Comparison of ENCODE assay signal across 9 cellular contexts in the genomic region with DNA sequence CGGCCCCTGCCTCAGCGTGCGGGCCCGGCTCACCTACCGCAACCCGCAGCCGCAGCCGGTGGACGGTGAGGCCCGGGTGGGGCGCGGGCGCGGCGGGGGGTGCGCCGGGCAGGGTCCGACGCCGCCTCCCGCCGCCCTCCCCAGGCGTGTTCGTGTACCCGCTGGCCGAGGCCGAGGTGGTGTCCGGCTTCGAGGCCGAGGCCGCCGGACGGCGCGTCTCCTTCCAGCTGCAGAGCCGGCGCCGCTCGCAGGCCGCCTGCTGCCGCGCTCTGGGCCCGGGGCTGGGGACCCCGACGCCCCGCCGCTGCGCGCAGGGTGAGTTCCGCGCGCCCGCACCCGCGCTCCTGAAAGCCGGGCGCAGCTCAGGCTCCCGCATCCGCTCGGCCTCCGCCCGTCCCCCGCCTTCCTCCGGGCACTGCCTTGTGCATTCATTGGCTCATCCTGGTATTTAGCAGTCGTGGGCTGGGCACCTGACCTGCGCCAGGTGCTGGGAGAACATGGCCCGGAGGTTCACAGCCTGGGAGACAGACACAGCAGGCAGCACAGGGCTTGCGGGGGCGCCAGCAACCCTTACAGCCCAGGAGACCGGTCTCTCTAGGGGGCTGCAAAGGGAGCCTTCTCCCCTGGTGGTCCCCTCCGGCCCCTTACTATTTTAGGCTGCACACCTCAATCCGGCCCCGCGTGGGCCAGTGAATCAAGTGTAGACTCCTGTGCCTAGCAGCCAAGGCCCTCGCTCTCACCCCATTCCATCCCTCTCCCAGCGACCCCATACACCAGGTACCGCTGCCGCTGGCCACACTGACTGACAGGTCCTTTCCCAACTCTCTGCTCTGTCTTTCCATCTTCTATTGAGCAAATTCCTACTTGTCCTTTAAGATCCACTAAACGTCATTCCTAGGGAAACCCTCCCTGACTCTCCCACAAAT. TPM values are rescaled to one million over a fixed set of nuclear protein-coding genes. Genes with fewer than 3 reads are reported as not detected.
DNase-seq lines count a peak whose midpoint lies in the region; ATAC-seq, FAIRE-seq and TF ChIP-seq lines count a peak whose summit lies in the region.
"Had no signal": no experiment of that assay in that cellular context is flagged by ENCODE, and none has a peak within 500 bp of the region (broad histone marks: within the 10 kb centered on the region; RNA-seq: fewer than 3 reads in every experiment).

No MANE protein-coding gene starts in this region.

- H3K9me3 Mint-ChIP-seq in neural progenitor cell = peaks cover 2% of the 10 kb centered on the region

- no peak for TF ChIP-seq POLR2A in uterus (IDR thresholded peaks at IDR 0.05)

- intact Hi-C loops in uterus (cut with DNase I; ENCODE audit: low total_unique reads) = no loop called here

- H3K36me3 ChIP-seq in bronchial epithelial cell (ENCODE audit: control insufficient read depth, insufficient read depth, low read length) = no peaks in the 10 kb centered on the region
- H3K36me3 ChIP-seq in neural progenitor cell = no peaks in the 10 kb centered on the region
- no peaks in the 10 kb centered on the region for H3K36me3 ChIP-seq in uterus

- no peaks in the 10 kb centered on the region for H3K36me3 Mint-ChIP-seq in neural progenitor cell

- peak overlapping the region; percentile 83 for H3K4me3 Mint-ChIP-seq in neural progenitor cell

- H3K4me1 ChIP-seq in neural progenitor cell (peaks cover 4% of the 10 kb centered on the region), uterus (peaks cover 0 to 18% of the 10 kb centered on the region in 2 donors)

- H3K4me1 Mint-ChIP-seq in neural progenitor cell = peaks cover 4% of the 10 kb centered on the region

- peaks cover 18% of the 10 kb centered on the region for H3F3A ChIP-seq in neural progenitor cell (ENCODE audit: low read depth)

- peak; percentile 82 for DNase-seq in COLO668 (lab: John Stamatoyannopoulos, UW; ENCODE audit: unreplicated experiment)
- DNase-seq in NCI-H1105 (lab: John Stamatoyannopoulos, UW) = peak; percentile 75
- peak; percentile 32 for DNase-seq in bronchial epithelial cell (ENCODE audit: low read depth)
- peak; percentile 52 for DNase-seq in neural progenitor cell (ENCODE audit: low spot score)
- no peak for DNase-seq in uterus
- no peak for DNase-seq in EL

- no peak for TF ChIP-seq CTCF in bronchial epithelial cell (IDR thresholded peaks at IDR 0.05; ENCODE audit: insufficient read depth, low read length, severe bottlenecking)
- TF ChIP-seq CTCF in neural progenitor cell (IDR thresholded peaks at IDR 0.05) = no peak
- TF ChIP-seq CTCF in uterus (IDR thresholded peaks at IDR 0.05) = no peak

- peak overlapping the region; percentile 90 for H3K4me2 ChIP-seq in neural progenitor cell

- H2AFZ ChIP-seq in neural progenitor cell (replicated peaks) = no peak overlapping the region

- peaks cover 42% of the 10 kb centered on the region for H4K20me1 ChIP-seq in neural progenitor cell (ENCODE audit: low read depth)

- ATAC-seq in GM21447 (IDR thresholded peaks at IDR 0.05; ENCODE audit: unreplicated experiment) (no peak), HG03039 (IDR thresholded peaks at IDR 0.05; ENCODE audit: unreplicated experiment) (no peak)

- no peaks in the 10 kb centered on the region for H3K79me2 ChIP-seq in neural progenitor cell (ENCODE audit: low read depth)

- H3K9ac ChIP-seq in neural progenitor cell = no peak overlapping the region

- no peaks in the 10 kb centered on the region for H3K9me3 ChIP-seq in neural progenitor cell (ENCODE audit: low read depth)
- no peaks in the 10 kb centered on the region for H3K9me3 ChIP-seq in uterus

- no peak overlapping the region for H3K27ac Mint-ChIP-seq in neural progenitor cell

- no peak for FAIRE-seq in bronchial epithelial cell (lab: Jason Lieb, UNC)

- peaks cover 51% of the 10 kb centered on the region for H3K27me3 Mint-ChIP-seq in neural progenitor cell (ENCODE audit: insufficient read depth, low read depth)

- H3K27me3 ChIP-seq in bronchial epithelial cell (ENCODE audit: control insufficient read depth, insufficient read depth, low read length) = peaks cover 36% of the 10 kb centered on the region
- peaks cover 88% of the 10 kb centered on the region for H3K27me3 ChIP-seq in neural progenitor cell
- H3K27me3 ChIP-seq in uterus = peaks cover 8 to 19% of the 10 kb centered on the region in 2 donors

- H3K4me3 ChIP-seq in bronchial epithelial cell (ENCODE audit: low read depth, low read length) (no peak overlapping the region), neural progenitor cell (peak overlapping the region; percentile 55), uterus (peak overlapping the region in 1 of 2 donors; percentile 44)

- H3K27ac ChIP-seq in neural progenitor cell (no peak overlapping the region), uterus (no peak overlapping the region)

RNA-seq across cellular contexts. Expression of gene VWA5B2, which starts 1.5 kb away (rescaled TPM):
- total RNA-seq in bronchial epithelial cell = not detected in 2 replicates
- total RNA-seq in neural progenitor cell (ENCODE audit: low replicate concordance) = not detected in 2 replicates
- under 1 TPM in 1 of 4 donors, not detected in 3; 0.35 TPM for total RNA-seq in uterus
- total RNA-seq: RPMI7951 had no signal

RNA-seq across cellular contexts. Expression of gene ALG3, which starts 17.9 kb away (rescaled TPM):
- total RNA-seq in bronchial epithelial cell (21.6 and 36.9 TPM in 2 replicates), neural progenitor cell (ENCODE audit: low replicate concordance) (23.7 and 39.1 TPM in 2 replicates), uterus (10 to 100 TPM; 16.5 to 77.1 (median 53.1) TPM)

RNA-seq across cellular contexts. Expression of gene EEF1AKMT4, which starts 18.6 kb away (rescaled TPM):
- total RNA-seq in bronchial epithelial cell = 10.1 and 14.0 TPM in 2 replicates
- total RNA-seq in neural progenitor cell (ENCODE audit: low replicate concordance) = 3.7 and 6.0 TPM in 2 replicates
- total RNA-seq in uterus = 1 to 10 TPM in 3 of 4 donors, under 1 TPM in 1; 0.51 to 4.7 (median 2.2) TPM

RNA-seq across cellular contexts. Expression of gene CAMK2N2, which starts 30.5 kb away (rescaled TPM):
- not detected in 2 replicates for total RNA-seq in bronchial epithelial cell
- total RNA-seq in neural progenitor cell (ENCODE audit: low replicate concordance) = 0.71 TPM in 1 of 2 replicates, not detected in the other
- not detected for total RNA-seq in uterus

RNA-seq across cellular contexts. Expression of gene ABCF3, which starts 44.9 kb away (rescaled TPM):
- total RNA-seq in bronchial epithelial cell = 40.0 and 54.2 TPM in 2 replicates
- total RNA-seq in neural progenitor cell (ENCODE audit: low replicate concordance) = 22.0 and 30.4 TPM in 2 replicates
- total RNA-seq in uterus = 10 to 100 TPM; 11.8 to 73.0 (median 36.8) TPM

Comparison
In these comparisons a context has a peak if more than half of its experiments do, and no peak if none do; other contexts are left out.
1. DNase-seq: peak in COLO668 (single experiment), NCI-H1105 (single experiment), bronchial epithelial cell (single experiment) and neural progenitor cell (single experiment); none in uterus (0 of 2) and EL (single experiment).